24 cellular contexts compared by ENCODE assay signal in genomic region chr7:1587738-1588137, GRCh38. TPM values are rescaled to one million over a fixed set of nuclear protein-coding genes. Genes with fewer than 3 reads are reported as not detected.
DNase-seq lines count a peak whose midpoint lies in the region; ATAC-seq, FAIRE-seq and TF ChIP-seq lines count a peak whose summit lies in the region.
"Had no signal": no experiment of that assay in that cellular context is flagged by ENCODE, and none has a peak within 500 bp of the region (broad histone marks: within the 10 kb centered on the region; RNA-seq: fewer than 3 reads in every experiment).

No MANE protein-coding gene starts in this region.

- H3K9ac ChIP-seq in HepG2 (ENCODE audit: insufficient read depth, low read depth, low read length) = no peak overlapping the region
- no peak overlapping the region for H3K9ac ChIP-seq in neural progenitor cell

- ATAC-seq in HepG2 (no peak), right lobe of liver (no peak), GM21528 (IDR thresholded peaks at IDR 0.05; ENCODE audit: low FRiP score, unreplicated experiment) (no peak)
- ATAC-seq: A549; CD8-positive, alpha-beta T cell; GM23338 had no signal

- H3K36me3 ChIP-seq in HepG2 (replicated peaks in 1 of 2; ENCODE audit: control insufficient read depth in 1 of 2, insufficient read depth in 2 of 2, low read length in 2 of 2) (no peaks in the 10 kb centered on the region), right lobe of liver (no peaks in the 10 kb centered on the region), WERI-Rb-1 (no peaks in the 10 kb centered on the region), neural progenitor cell (no peaks in the 10 kb centered on the region)
- H3K36me3 ChIP-seq: BE2C, HAP-1 had no signal

- H4K20me1 ChIP-seq in HepG2 (ENCODE audit: insufficient read depth, low read length) = no peaks in the 10 kb centered on the region
- no peaks in the 10 kb centered on the region for H4K20me1 ChIP-seq in neural progenitor cell (ENCODE audit: low read depth)

- H3K27me3 ChIP-seq in HepG2 (ENCODE audit: control insufficient read depth in 1 of 2, insufficient read depth in 2 of 2, low read length in 2 of 2) (peaks cover 4 to 67% of the 10 kb centered on the region in 2 experiments; a peak in 3 of 5 replicates), right lobe of liver (no peaks in the 10 kb centered on the region), WERI-Rb-1 (ENCODE audit: insufficient read depth, low read depth, severe bottlenecking) (no peaks in the 10 kb centered on the region), neural progenitor cell (no peaks in the 10 kb centered on the region)

- H3K4me1 ChIP-seq in HepG2 (ENCODE audit: insufficient read depth, low read length) (no peaks in the 10 kb centered on the region), right lobe of liver (no peaks in the 10 kb centered on the region), neural progenitor cell (no peaks in the 10 kb centered on the region)
- H3K4me1 ChIP-seq: A549, HAP-1 had no signal

- no peak for TF ChIP-seq RAD21 in HepG2 (CRISPR knock-in tag; IDR thresholded peaks at IDR 0.05)

- H3K9me3 Mint-ChIP-seq in neural progenitor cell = peaks cover 4% of the 10 kb centered on the region
- H3K9me3 Mint-ChIP-seq: CD8-positive, alpha-beta T cell had no signal

- H2AFZ ChIP-seq in HepG2 (ENCODE audit: low read length) (no peak overlapping the region), neural progenitor cell (replicated peaks) (no peak overlapping the region)
- H2AFZ ChIP-seq: GM23338 had no signal

- H3K27ac ChIP-seq in HepG2 (ENCODE audit: extremely low read length, insufficient read depth, low read length) (no peak overlapping the region), right lobe of liver (no peak overlapping the region), WERI-Rb-1 (peak overlapping the region; percentile 95), neural progenitor cell (no peak overlapping the region)
- H3K27ac ChIP-seq: A549, C4-2B had no signal

- peak overlapping the region; percentile 48 for H3K4me3 Mint-ChIP-seq in neural progenitor cell
- H3K4me3 Mint-ChIP-seq: CD4-positive, CD25-positive, alpha-beta regulatory T cell; CD8-positive, alpha-beta T cell; GM23338; HFFc6 had no signal

- no peak overlapping the region for H3K4me2 ChIP-seq in HepG2 (ENCODE audit: low read depth, low read length)
- H3K4me2 ChIP-seq in neural progenitor cell = no peak overlapping the region
- H3K4me2 ChIP-seq: A549, GM23338 had no signal

- POLR2A ChIA-PET in HepG2 (lab: Yijun Ruan, JAX) = no interaction called here

- H3K4me1 Mint-ChIP-seq in neural progenitor cell = peaks cover 10% of the 10 kb centered on the region

- H3K4me3 ChIP-seq in HepG2 (replicated peaks in 1 of 3; ENCODE audit: insufficient read depth in 1 of 3, low read depth in 2 of 3, low read length in 3 of 3) (no peak overlapping the region), right lobe of liver (no peak overlapping the region), WERI-Rb-1 (ENCODE audit: low read depth, low read length) (peak overlapping the region; percentile 28), neural progenitor cell (no peak overlapping the region)
- H3K4me3 ChIP-seq: A549, GM23338, HAP-1 had no signal

- no peak for TF ChIP-seq POLR2A in HepG2 (IDR thresholded peaks at IDR 0.05; ENCODE audit: insufficient read depth in 1 of 2, low read depth in 2 of 2, low read length in 2 of 2)
- TF ChIP-seq POLR2A in right lobe of liver (IDR thresholded peaks at IDR 0.05) = no peak

- in situ Hi-C loops in HepG2 (cut with HindIII; ENCODE audit: extremely low pct_ligation_motif_present, low pct_unique_long_range_greater_than_20kb) = loop anchor here (10.0 to 25.0 kb wide), 2 partner anchors 167 to 625 kb away; no protein-coding TSS in a partner anchor

- intact Hi-C loops in HepG2 (cut with micrococcal nuclease; ENCODE audit: unreplicated experiment) (no loop called here), right lobe of liver (cut with DNase I) (loop anchor here (10.0 kb wide), 1 partner anchor 617 kb away; no protein-coding TSS in a partner anchor)

- no peaks in the 10 kb centered on the region for H3K36me3 Mint-ChIP-seq in neural progenitor cell
- H3K36me3 Mint-ChIP-seq: CD4-positive, CD25-positive, alpha-beta regulatory T cell; CD8-positive, alpha-beta T cell had no signal

- DNase-seq in HepG2 (ENCODE audit: low spot score) (no peak), right lobe of liver (no peak), WERI-Rb-1 (no peak), neural progenitor cell (ENCODE audit: low spot score) (no peak), urothelium cell line (ENCODE audit: low spot score) (no peak), COLO668 (lab: John Stamatoyannopoulos, UW; ENCODE audit: unreplicated experiment) (no peak), RCC 7860 (ENCODE audit: low spot score) (no peak)
- DNase-seq: 8988T; ACHN; AML-193; CD4-positive, CD25-positive, alpha-beta regulatory T cell; DMS 273 treated with DMSO at 0.1 percent for 48 hours; GF-D8; HFFc6 had no signal

- peaks cover 10% of the 10 kb centered on the region for H3K27me3 Mint-ChIP-seq in neural progenitor cell (ENCODE audit: insufficient read depth, low read depth)

- no peaks in the 10 kb centered on the region for H3K79me2 ChIP-seq in HepG2 (ENCODE audit: insufficient read depth, low read length)
- no peaks in the 10 kb centered on the region for H3K79me2 ChIP-seq in neural progenitor cell (ENCODE audit: low read depth)

- FAIRE-seq in HepG2 (lab: Jason Lieb, UNC) (no peak), urothelium cell line (lab: Jason Lieb, UNC) (peak; percentile 77), RCC 7860 (lab: Jason Lieb, UNC) (no peak)
- FAIRE-seq: A549, D721Med, GM12891, H54 had no signal

- CTCF ChIA-PET in HepG2 (lab: Yijun Ruan, JAX; ENCODE audit: low intra/inter-chr PET ratio, low total read pairs) = no interaction called here

- TF ChIP-seq EP300 in HepG2 (IDR thresholded peaks at IDR 0.05; ENCODE audit: low read depth in 2 of 2, low read length in 2 of 2) = no peak
- no peak for TF ChIP-seq EP300 in HepG2 (CRISPR knock-in tag; IDR thresholded peaks at IDR 0.05; ENCODE audit: borderline replicate concordance)

- BruUV-seq in HepG2 (replicated peaks; lab: Mats Ljungman, UMichigan) = no TSS peak

- peaks cover 8% of the 10 kb centered on the region; the same call in 1 of the 2 replicates for H3K9me3 ChIP-seq in HepG2 (ENCODE audit: low read length)
- H3K9me3 ChIP-seq in right lobe of liver = peaks cover 0 to 3% (median 0%) of the 10 kb centered on the region in 4 donors
- peaks cover 7% of the 10 kb centered on the region for H3K9me3 ChIP-seq in WERI-Rb-1 (ENCODE audit: severe bottlenecking)
- H3K9me3 ChIP-seq in neural progenitor cell (ENCODE audit: low read depth) = no peaks in the 10 kb centered on the region
- H3K9me3 ChIP-seq: BE2C, HAP-1 had no signal

- no peak overlapping the region for H3K27ac Mint-ChIP-seq in neural progenitor cell
- H3K27ac Mint-ChIP-seq: CD8-positive, alpha-beta T cell; GM23338; HFFc6 had no signal

- 55% methylated on average over 11 of the region's 12 CpGs for WGBS in HepG2 (ENCODE audit: low lambda C conversion rate)
- WGBS in right lobe of liver (ENCODE audit: insufficient coverage, low coverage, low lambda C conversion rate, missing lambda C conversion rate) = 74% methylated on average over 6 of the region's 12 CpGs

- no peak for TF ChIP-seq CTCF in HepG2 (CRISPR knock-in tag; IDR thresholded peaks at IDR 0.05)
- no peak for TF ChIP-seq CTCF in right lobe of liver (IDR thresholded peaks at IDR 0.05)
- no peak for TF ChIP-seq CTCF in WERI-Rb-1 (IDR thresholded peaks at IDR 0.05; ENCODE audit: low read depth, low read length)
- TF ChIP-seq CTCF in neural progenitor cell (IDR thresholded peaks at IDR 0.05) = no peak

- H3F3A ChIP-seq in neural progenitor cell (ENCODE audit: low read depth) = no peaks in the 10 kb centered on the region

RNA-seq across cellular contexts. Expression of gene PSMG3, which starts 17.9 kb away (rescaled TPM):
- total RNA-seq in HepG2 (2016; rRNA removed; fragmentation: Illumina TruSeq; extraction: Trizol) (46.7 and 48.4 TPM in 2 replicates), right lobe of liver (10 to 100 TPM in 2 of 6 experiments, 1 to 10 TPM in 4; 7.6 to 28.1 (median 9.2) TPM), neural progenitor cell (ENCODE audit: low replicate concordance) (31.1 and 50.3 TPM in 2 replicates)
- 83.1 and 98.2 TPM in 2 replicates for total RNA-seq in HepG2 (2016; cell fraction: cytosol; rRNA removed; fragmentation: Illumina TruSeq; extraction: Trizol; ENCODE audit: low read depth)
- 50.6 and 51.2 TPM in 2 replicates for total RNA-seq in HepG2 (2016; cell fraction: insoluble cytoplasmic fraction; rRNA removed; fragmentation: Illumina TruSeq; extraction: Trizol)
- 102 and 118 TPM in 2 replicates for total RNA-seq in HepG2 (2016; cell fraction: membrane; rRNA removed; fragmentation: Illumina TruSeq; extraction: Trizol)
- total RNA-seq in HepG2 (2016; cell fraction: nucleus; rRNA removed; fragmentation: Illumina TruSeq; extraction: Trizol) = 24.1 and 28.4 TPM in 2 replicates
- 29.3 and 29.6 TPM in 2 replicates for polyA plus RNA-seq in HepG2 (2011; rRNA removed)
- 36.1 and 44.9 TPM in 2 replicates for polyA plus RNA-seq in HepG2 (2011; cell fraction: cytosol; rRNA removed)
- polyA plus RNA-seq in HepG2 (2011; cell fraction: nucleus; rRNA removed) = 29.2 and 39.8 TPM in 2 replicates
- polyA plus RNA-seq in HepG2 (2012) = 15.8 and 28.3 TPM in 2 replicates
- polyA plus RNA-seq in HepG2 (2016; cell fraction: cytosol; fragmentation: Illumina TruSeq; extraction: Trizol; ENCODE audit: low read depth) = 72.7 and 106 TPM in 2 replicates
- polyA plus RNA-seq in HepG2 (2016; cell fraction: insoluble cytoplasmic fraction; fragmentation: Illumina TruSeq; extraction: Trizol; ENCODE audit: low read depth) = 49.5 and 55.3 TPM in 2 replicates
- polyA plus RNA-seq in HepG2 (2016; cell fraction: membrane; fragmentation: Illumina TruSeq; extraction: Trizol; ENCODE audit: low read depth) = 82.6 and 104 TPM in 2 replicates
- 48.5 and 51.1 TPM in 2 replicates for polyA plus RNA-seq in HepG2 (2016; cell fraction: nucleus; fragmentation: Illumina TruSeq; extraction: Trizol; ENCODE audit: insufficient read depth, low read depth)
- polyA minus RNA-seq in HepG2 (2011; rRNA and poly(A)+ RNA removed; ENCODE audit: low replicate concordance) = 17.7 and 43.7 TPM in 2 replicates
- 8.9 and 9.7 TPM in 2 replicates for polyA minus RNA-seq in HepG2 (2011; cell fraction: cytosol; rRNA and poly(A)+ RNA removed)
- polyA minus RNA-seq in HepG2 (2011; cell fraction: nucleus; rRNA and poly(A)+ RNA removed) = 4.7 and 6.2 TPM in 2 replicates

RNA-seq across cellular contexts. Expression of gene TMEM184A, which starts 31.7 kb away (rescaled TPM):
- total RNA-seq in HepG2 (2016; rRNA removed; fragmentation: Illumina TruSeq; extraction: Trizol) (3.1 and 9.5 TPM in 2 replicates), right lobe of liver (10 to 100 TPM; 15.1 to 32.8 (median 26.7) TPM), neural progenitor cell (ENCODE audit: low replicate concordance) (0.17 and 0.22 TPM in 2 replicates)
- total RNA-seq in HepG2 (2016; cell fraction: cytosol; rRNA removed; fragmentation: Illumina TruSeq; extraction: Trizol; ENCODE audit: low read depth) = 4.3 and 4.6 TPM in 2 replicates
- total RNA-seq in HepG2 (2016; cell fraction: insoluble cytoplasmic fraction; rRNA removed; fragmentation: Illumina TruSeq; extraction: Trizol) = 3.8 and 10.6 TPM in 2 replicates
- 5.7 and 6.3 TPM in 2 replicates for total RNA-seq in HepG2 (2016; cell fraction: membrane; rRNA removed; fragmentation: Illumina TruSeq; extraction: Trizol)
- total RNA-seq in HepG2 (2016; cell fraction: nucleus; rRNA removed; fragmentation: Illumina TruSeq; extraction: Trizol) = 11.4 and 11.7 TPM in 2 replicates
- 20.4 and 33.1 TPM in 2 replicates for polyA plus RNA-seq in HepG2 (2011; rRNA removed)
- 9.9 and 13.2 TPM in 2 replicates for polyA plus RNA-seq in HepG2 (2011; cell fraction: cytosol; rRNA removed)
- polyA plus RNA-seq in HepG2 (2011; cell fraction: nucleus; rRNA removed) = 144 and 175 TPM in 2 replicates
- polyA plus RNA-seq in HepG2 (2012) = 8.4 and 10.9 TPM in 2 replicates
- polyA plus RNA-seq in HepG2 (2016; cell fraction: cytosol; fragmentation: Illumina TruSeq; extraction: Trizol; ENCODE audit: low read depth) = 3.6 and 4.0 TPM in 2 replicates
- polyA plus RNA-seq in HepG2 (2016; cell fraction: insoluble cytoplasmic fraction; fragmentation: Illumina TruSeq; extraction: Trizol; ENCODE audit: low read depth) = 4.3 and 5.0 TPM in 2 replicates
- polyA plus RNA-seq in HepG2 (2016; cell fraction: membrane; fragmentation: Illumina TruSeq; extraction: Trizol; ENCODE audit: low read depth) = 4.3 and 5.3 TPM in 2 replicates
- polyA plus RNA-seq in HepG2 (2016; cell fraction: nucleus; fragmentation: Illumina TruSeq; extraction: Trizol; ENCODE audit: insufficient read depth, low read depth) = 25.4 and 29.2 TPM in 2 replicates
- polyA minus RNA-seq in HepG2 (2011; rRNA and poly(A)+ RNA removed; ENCODE audit: low replicate concordance) = 70.5 and 85.2 TPM in 2 replicates
- polyA minus RNA-seq in HepG2 (2011; cell fraction: cytosol; rRNA and poly(A)+ RNA removed) = 6.3 and 12.4 TPM in 2 replicates
- 27.6 and 31.7 TPM in 2 replicates for polyA minus RNA-seq in HepG2 (2011; cell fraction: nucleus; rRNA and poly(A)+ RNA removed)
- total RNA-seq: CD4-positive, CD25-positive, alpha-beta regulatory T cell; CD8-positive, alpha-beta T cell had no signal

RNA-seq across cellular contexts. Expression of gene MAFK, which starts 57.2 kb away (rescaled TPM):
- total RNA-seq in HepG2 (2016; rRNA removed; fragmentation: Illumina TruSeq; extraction: Trizol) = 9.2 and 10.4 TPM in 2 replicates
- 1.4 and 1.5 TPM in 2 replicates for total RNA-seq in HepG2 (2016; cell fraction: cytosol; rRNA removed; fragmentation: Illumina TruSeq; extraction: Trizol; ENCODE audit: low read depth)
- 8.1 and 11.1 TPM in 2 replicates for total RNA-seq in HepG2 (2016; cell fraction: insoluble cytoplasmic fraction; rRNA removed; fragmentation: Illumina TruSeq; extraction: Trizol)
- 4.0 and 4.6 TPM in 2 replicates for total RNA-seq in HepG2 (2016; cell fraction: membrane; rRNA removed; fragmentation: Illumina TruSeq; extraction: Trizol)
- total RNA-seq in HepG2 (2016; cell fraction: nucleus; rRNA removed; fragmentation: Illumina TruSeq; extraction: Trizol) = 6.5 TPM in 2 replicates
- 7.3 and 13.8 TPM in 2 replicates for polyA plus RNA-seq in HepG2 (2011; rRNA removed)
- 6.2 and 7.3 TPM in 2 replicates for polyA plus RNA-seq in HepG2 (2011; cell fraction: cytosol; rRNA removed)
- 63.2 and 72.7 TPM in 2 replicates for polyA plus RNA-seq in HepG2 (2011; cell fraction: nucleus; rRNA removed)
- polyA plus RNA-seq in HepG2 (2012) = 15.2 and 31.6 TPM in 2 replicates
- polyA plus RNA-seq in HepG2 (2016; cell fraction: cytosol; fragmentation: Illumina TruSeq; extraction: Trizol; ENCODE audit: low read depth) = 0.54 and 0.61 TPM in 2 replicates
- 6.5 and 8.2 TPM in 2 replicates for polyA plus RNA-seq in HepG2 (2016; cell fraction: insoluble cytoplasmic fraction; fragmentation: Illumina TruSeq; extraction: Trizol; ENCODE audit: low read depth)
- 1.9 TPM in 2 replicates for polyA plus RNA-seq in HepG2 (2016; cell fraction: membrane; fragmentation: Illumina TruSeq; extraction: Trizol; ENCODE audit: low read depth)
- polyA plus RNA-seq in HepG2 (2016; cell fraction: nucleus; fragmentation: Illumina TruSeq; extraction: Trizol; ENCODE audit: insufficient read depth, low read depth) = 19.6 and 20.9 TPM in 2 replicates
- 11.1 and 17.4 TPM in 2 replicates for polyA minus RNA-seq in HepG2 (2011; rRNA and poly(A)+ RNA removed; ENCODE audit: low replicate concordance)
- 12.7 and 12.8 TPM in 2 replicates for polyA minus RNA-seq in HepG2 (2011; cell fraction: cytosol; rRNA and poly(A)+ RNA removed)
- polyA minus RNA-seq in HepG2 (2011; cell fraction: nucleus; rRNA and poly(A)+ RNA removed) = 10.8 and 12.7 TPM in 2 replicates
- 10 to 100 TPM in 4 of 6 experiments, 1 to 10 TPM in 2; 6.9 to 29.7 (median 13.1) TPM for total RNA-seq in right lobe of liver
- total RNA-seq in neural progenitor cell (ENCODE audit: low replicate concordance) = 4.3 and 4.7 TPM in 2 replicates
